8 cellular contexts compared by ENCODE assay signal in the genomic region with DNA sequence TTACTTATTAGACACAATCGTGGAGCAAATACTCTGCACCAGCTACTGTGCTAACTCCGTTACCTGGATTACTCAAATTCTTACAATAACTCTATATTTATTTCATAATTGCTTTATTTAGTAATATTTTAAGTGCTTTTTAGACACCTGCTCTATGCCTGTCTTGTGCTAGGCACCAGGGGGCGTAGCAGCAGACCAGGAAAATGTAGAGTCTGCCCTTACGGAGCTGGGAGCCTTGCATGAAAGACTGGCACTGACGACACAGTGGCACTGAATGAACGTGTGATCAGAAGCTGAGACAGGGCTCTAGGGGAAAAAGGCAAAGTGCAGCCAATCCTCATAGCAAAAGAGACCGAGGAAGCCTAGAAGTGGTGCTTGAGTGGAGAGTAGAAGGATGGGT.
DNase-seq lines count a peak whose midpoint lies in the region; ATAC-seq and TF ChIP-seq lines count a peak whose summit lies in the region.

No MANE protein-coding gene starts in this region.

- DNase-seq in activated T-cell treated with anti-CD3 and anti-CD28 coated beads, Interleukin-2, amount 50 U/mL, for 72 hours: peak; percentile 4 to 9
- no peak for DNase-seq in activated T-cell treated with anti-CD3 and anti-CD28 coated beads, Interleukin-2, amount 50 U/mL, for 1 hour
- DNase-seq in right atrium auricular region (ENCODE audit: low spot score): no peak
- no peak for DNase-seq in transverse colon
- no peak for DNase-seq in lower leg skin (ENCODE audit: low spot score in 2 of 2)
- DNase-seq in activated CD8-positive, alpha-beta memory T cell treated with anti-CD3 and anti-CD28 coated beads, Interleukin-2, amount 10 ng/mL, durations not matched to agents 7 days and 5 days: no peak

- peaks cover 8% of the 10 kb centered on the region for H3K27me3 Mint-ChIP-seq in activated T-cell treated with anti-CD3 and anti-CD28 coated beads, Interleukin-2, amount 50 U/mL, for 72 hours (ENCODE audit: low read depth)
- no peaks in the 10 kb centered on the region for H3K27me3 Mint-ChIP-seq in activated CD8-positive, alpha-beta memory T cell treated with anti-CD3 and anti-CD28 coated beads, Interleukin-2, amount 10 ng/mL, durations not matched to agents 7 days and 5 days

- H3K4me3 ChIP-seq in right atrium auricular region: no peak overlapping the region
- H3K4me3 ChIP-seq in transverse colon: no peak overlapping the region
- H3K4me3 ChIP-seq in lower leg skin (ENCODE audit: low read depth, poor library complexity, severe bottlenecking): no peak overlapping the region

- no peaks in the 10 kb centered on the region for H3K27me3 ChIP-seq in right atrium auricular region
- no peaks in the 10 kb centered on the region for H3K27me3 ChIP-seq in transverse colon

- intact Hi-C loops in transverse colon (cut with DNase I; ENCODE audit: low total_unique reads) (no loop called here), lower leg skin (cut with DNase I; ENCODE audit: low total_unique reads) (no loop called here)

- H3K4me1 Mint-ChIP-seq in activated T-cell treated with anti-CD3 and anti-CD28 coated beads, Interleukin-2, amount 50 U/mL, for 72 hours (ENCODE audit: low read depth): no peaks in the 10 kb centered on the region
- no peaks in the 10 kb centered on the region for H3K4me1 Mint-ChIP-seq in activated CD8-positive, alpha-beta memory T cell treated with anti-CD3 and anti-CD28 coated beads, Interleukin-2, amount 10 ng/mL, durations not matched to agents 7 days and 5 days

- H3K9me3 Mint-ChIP-seq in activated T-cell treated with anti-CD3 and anti-CD28 coated beads, Interleukin-2, amount 50 U/mL, for 72 hours: no peaks in the 10 kb centered on the region
- no peaks in the 10 kb centered on the region for H3K9me3 Mint-ChIP-seq in activated CD8-positive, alpha-beta memory T cell treated with anti-CD3 and anti-CD28 coated beads, Interleukin-2, amount 10 ng/mL, durations not matched to agents 7 days and 5 days (ENCODE audit: low read depth)

- no peak overlapping the region for H3K27ac ChIP-seq in right atrium auricular region
- no peak overlapping the region for H3K27ac ChIP-seq in transverse colon

- H3K36me3 Mint-ChIP-seq in activated T-cell treated with anti-CD3 and anti-CD28 coated beads, Interleukin-2, amount 50 U/mL, for 72 hours (ENCODE audit: insufficient read depth in 2 of 2): no peaks in the 10 kb centered on the region
- no peaks in the 10 kb centered on the region for H3K36me3 Mint-ChIP-seq in activated CD8-positive, alpha-beta memory T cell treated with anti-CD3 and anti-CD28 coated beads, Interleukin-2, amount 10 ng/mL, durations not matched to agents 7 days and 5 days

- no peaks in the 10 kb centered on the region for H3K36me3 ChIP-seq in right atrium auricular region
- no peaks in the 10 kb centered on the region for H3K36me3 ChIP-seq in transverse colon

- no peak overlapping the region for H3K4me3 Mint-ChIP-seq in activated T-cell treated with anti-CD3 and anti-CD28 coated beads, Interleukin-2, amount 50 U/mL, for 72 hours
- H3K4me3 Mint-ChIP-seq in activated CD8-positive, alpha-beta memory T cell treated with anti-CD3 and anti-CD28 coated beads, Interleukin-2, amount 10 ng/mL, durations not matched to agents 7 days and 5 days: no peak overlapping the region

- no peak overlapping the region for H3K27ac Mint-ChIP-seq in activated T-cell treated with anti-CD3 and anti-CD28 coated beads, Interleukin-2, amount 50 U/mL, for 72 hours
- no peak overlapping the region for H3K27ac Mint-ChIP-seq in activated CD8-positive, alpha-beta memory T cell treated with anti-CD3 and anti-CD28 coated beads, Interleukin-2, amount 10 ng/mL, durations not matched to agents 7 days and 5 days

- H3K9me3 ChIP-seq in right atrium auricular region (no peaks in the 10 kb centered on the region), transverse colon (no peaks in the 10 kb centered on the region)

- no peak for ATAC-seq in activated T-cell treated with anti-CD3 and anti-CD28 coated beads, Interleukin-2, amount 50 U/mL, for 72 hours (replicated peaks in 1 of 2)
- ATAC-seq in SK-N-SH treated with all-trans-retinoic acid at 6 μM for 48 hours (peak; percentile 90), HG03378 (IDR thresholded peaks at IDR 0.05; ENCODE audit: unreplicated experiment) (no peak)
- no peak for ATAC-seq in activated CD8-positive, alpha-beta memory T cell treated with anti-CD3 and anti-CD28 coated beads, Interleukin-2, amount 10 ng/mL, durations not matched to agents 7 days and 5 days

- no peak for TF ChIP-seq EP300 in transverse colon (IDR thresholded peaks at IDR 0.05; ENCODE audit: low read depth)

- H3K4me1 ChIP-seq in right atrium auricular region: peaks cover 0 to 6% of the 10 kb centered on the region in 2 donors
- H3K4me1 ChIP-seq in transverse colon: peaks cover 0 to 5% (median 0%) of the 10 kb centered on the region in 4 donors

- TF ChIP-seq CTCF in right atrium auricular region (IDR thresholded peaks at IDR 0.05) (peak; percentile 33 to 61), transverse colon (IDR thresholded peaks at IDR 0.05) (peak; percentile 19 to 33 (median 20)), lower leg skin (IDR thresholded peaks at IDR 0.05) (no peak)

- TF ChIP-seq POLR2A in transverse colon (IDR thresholded peaks at IDR 0.05): no peak
- no peak for TF ChIP-seq POLR2A in lower leg skin (IDR thresholded peaks at IDR 0.05)

- CTCF ChIA-PET in activated CD8-positive, alpha-beta memory T cell treated with anti-CD3 and anti-CD28 coated beads, Interleukin-2, amount 10 ng/mL, durations not matched to agents 7 days and 5 days (lab: Charles Lee): interaction anchor here (0.6 kb wide), 1 partner anchor 143 kb away, joined by 3 read pairs; no protein-coding TSS in a partner anchor

- in situ Hi-C loops in transverse colon (cut with MboI; ENCODE audit: low pct_ligation_motif_present in 1 of 4, low pct_unique_long_range_greater_than_20kb in 1 of 4, low sequenced_read_pairs in 3 of 4): no loop called here

- 41 to 80% methylated on average over 1 to 7 of the region's 7 CpGs for WGBS in transverse colon (ENCODE audit: low coverage in 1 of 2), 2 donors
- 46 to 55% methylated on average over 7 of the region's 7 CpGs for WGBS in lower leg skin, 2 donors

TF ChIP-seq in SK-N-SH treated with all-trans-retinoic acid at 6 μM for 48 hours, 23 proteins besides CTCF, POLR2A, EP300 and RAD21 (continues in another document):
- TF ChIP-seq, protein P1, sequence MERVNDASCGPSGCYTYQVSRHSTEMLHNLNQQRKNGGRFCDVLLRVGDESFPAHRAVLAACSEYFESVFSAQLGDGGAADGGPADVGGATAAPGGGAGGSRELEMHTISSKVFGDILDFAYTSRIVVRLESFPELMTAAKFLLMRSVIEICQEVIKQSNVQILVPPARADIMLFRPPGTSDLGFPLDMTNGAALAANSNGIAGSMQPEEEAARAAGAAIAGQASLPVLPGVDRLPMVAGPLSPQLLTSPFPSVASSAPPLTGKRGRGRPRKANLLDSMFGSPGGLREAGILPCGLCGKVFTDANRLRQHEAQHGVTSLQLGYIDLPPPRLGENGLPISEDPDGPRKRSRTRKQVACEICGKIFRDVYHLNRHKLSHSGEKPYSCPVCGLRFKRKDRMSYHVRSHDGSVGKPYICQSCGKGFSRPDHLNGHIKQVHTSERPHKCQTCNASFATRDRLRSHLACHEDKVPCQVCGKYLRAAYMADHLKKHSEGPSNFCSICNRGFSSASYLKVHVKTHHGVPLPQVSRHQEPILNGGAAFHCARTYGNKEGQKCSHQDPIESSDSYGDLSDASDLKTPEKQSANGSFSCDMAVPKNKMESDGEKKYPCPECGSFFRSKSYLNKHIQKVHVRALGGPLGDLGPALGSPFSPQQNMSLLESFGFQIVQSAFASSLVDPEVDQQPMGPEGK (CRISPR knock-in tag; IDR thresholded peaks at IDR 0.05; ENCODE audit: borderline replicate concordance): no peak
- TF ChIP-seq TCF4 (CRISPR knock-in tag; IDR thresholded peaks at IDR 0.05; ENCODE audit: borderline replicate concordance) (no peak), ZC3H10 (CRISPR knock-in tag; IDR thresholded peaks at IDR 0.05) (no peak), ZFP3 (CRISPR knock-in tag; IDR thresholded peaks at IDR 0.05) (no peak), ZFP30 (CRISPR knock-in tag; IDR thresholded peaks at IDR 0.05) (no peak), OSR1 (CRISPR knock-in tag; IDR thresholded peaks at IDR 0.05) (no peak), PPARA (CRISPR knock-in tag; IDR thresholded peaks at IDR 0.05; ENCODE audit: borderline replicate concordance) (no peak), RARB (CRISPR knock-in tag; IDR thresholded peaks at IDR 0.05) (no peak), ESRRG (CRISPR knock-in tag; IDR thresholded peaks at IDR 0.05) (no peak), ZNF70 (CRISPR knock-in tag; IDR thresholded peaks at IDR 0.05) (no peak), ARNTL (CRISPR knock-in tag; IDR thresholded peaks at IDR 0.05; ENCODE audit: borderline replicate concordance, low read depth) (no peak), BACH2 (CRISPR knock-in tag; IDR thresholded peaks at IDR 0.05; ENCODE audit: borderline replicate concordance) (no peak), ZNF565 (CRISPR knock-in tag; conservative IDR thresholded peaks at IDR 0.05; ENCODE audit: low read depth) (no peak), ISL1 (CRISPR knock-in tag; IDR thresholded peaks at IDR 0.05) (no peak), CSDC2 (CRISPR knock-in tag; IDR thresholded peaks at IDR 0.05) (no peak)
- TF ChIP-seq, protein P2, sequence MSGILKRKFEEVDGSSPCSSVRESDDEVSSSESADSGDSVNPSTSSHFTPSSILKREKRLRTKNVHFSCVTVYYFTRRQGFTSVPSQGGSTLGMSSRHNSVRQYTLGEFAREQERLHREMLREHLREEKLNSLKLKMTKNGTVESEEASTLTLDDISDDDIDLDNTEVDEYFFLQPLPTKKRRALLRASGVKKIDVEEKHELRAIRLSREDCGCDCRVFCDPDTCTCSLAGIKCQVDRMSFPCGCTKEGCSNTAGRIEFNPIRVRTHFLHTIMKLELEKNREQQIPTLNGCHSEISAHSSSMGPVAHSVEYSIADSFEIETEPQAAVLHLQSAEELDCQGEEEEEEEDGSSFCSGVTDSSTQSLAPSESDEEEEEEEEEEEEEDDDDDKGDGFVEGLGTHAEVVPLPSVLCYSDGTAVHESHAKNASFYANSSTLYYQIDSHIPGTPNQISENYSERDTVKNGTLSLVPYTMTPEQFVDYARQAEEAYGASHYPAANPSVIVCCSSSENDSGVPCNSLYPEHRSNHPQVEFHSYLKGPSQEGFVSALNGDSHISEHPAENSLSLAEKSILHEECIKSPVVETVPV (CRISPR knock-in tag; IDR thresholded peaks at IDR 0.05): no peak

Comparison
In these comparisons a context has a peak if more than half of its experiments do, and no peak if none do; other contexts are left out.
1. DNase-seq: peak in activated T-cell treated with anti-CD3 and anti-CD28 coated beads, Interleukin-2, amount 50 U/mL, for 72 hours (2 of 2); none in activated T-cell treated with anti-CD3 and anti-CD28 coated beads, Interleukin-2, amount 50 U/mL, for 1 hour (single experiment), right atrium auricular region (single experiment), transverse colon (single experiment), lower leg skin (0 of 2) and activated CD8-positive, alpha-beta memory T cell treated with anti-CD3 and anti-CD28 coated beads, Interleukin-2, amount 10 ng/mL, durations not matched to agents 7 days and 5 days (single experiment).
2. CTCF ChIP-seq: peak in right atrium auricular region (2 of 2) and transverse colon (5 of 5); none in lower leg skin (0 of 3).